1 cellular context compared by ENCODE assay signal in genomic region chr19:10555613-10555979, GRCh38.
TF ChIP-seq lines count a peak whose summit lies in the region.

No MANE protein-coding gene starts in this region.

TF ChIP-seq in K562, 482 proteins besides CTCF, POLR2A, EP300 and RAD21:
- TF ChIP-seq SP1 (CRISPR knock-in tag; IDR thresholded peaks at IDR 0.05) (0 out of 2 replicates have a peak, but pooled peaks have one; percentile 34), HMG20B (CRISPR knock-in tag; IDR thresholded peaks at IDR 0.05) (no peak), SPI1 (IDR thresholded peaks at IDR 0.05; ENCODE audit: borderline replicate concordance, low read depth, low read length) (peak; percentile 90)
